Comparison of ENCODE assay signal across 8 cellular contexts in genomic region chr11:69010964-69011623, GRCh38. TPM values are rescaled to one million over a fixed set of nuclear protein-coding genes. Genes with fewer than 3 reads are reported as not detected.
DNase-seq lines count a peak whose midpoint lies in the region; ATAC-seq and TF ChIP-seq lines count a peak whose summit lies in the region.

No MANE protein-coding gene starts in this region.

- H3K4me1 ChIP-seq in iPS-18a (ENCODE audit: control insufficient read depth, low read depth, low read length) (peaks cover 32% of the 10 kb centered on the region), skeletal muscle satellite cell (ENCODE audit: control insufficient read depth, insufficient read depth, low read length) (peaks cover 62% of the 10 kb centered on the region)

- H3K9me3 ChIP-seq in iPS-18a (ENCODE audit: control insufficient read depth, low read depth, low read length) (no peaks in the 10 kb centered on the region), skeletal muscle satellite cell (replicated peaks; ENCODE audit: low read length) (no peaks in the 10 kb centered on the region)

- no peaks in the 10 kb centered on the region for H3K36me3 ChIP-seq in iPS-18a (ENCODE audit: control insufficient read depth, low read depth, low read length)
- H3K36me3 ChIP-seq in skeletal muscle satellite cell (ENCODE audit: insufficient read depth, low read length), result no peaks in the 10 kb centered on the region

- no peak overlapping the region for H3K9ac ChIP-seq in iPS-18a (ENCODE audit: low read length)
- H3K9ac ChIP-seq in skeletal muscle satellite cell (ENCODE audit: low read depth, low read length), result peak overlapping the region; percentile 66

- ATAC-seq in HG02571 (IDR thresholded peaks at IDR 0.05; ENCODE audit: unreplicated experiment) (no peak), HG02870 (IDR thresholded peaks at IDR 0.05; ENCODE audit: unreplicated experiment) (no peak)

- TF ChIP-seq CTCF in astrocyte of the spinal cord (IDR thresholded peaks at IDR 0.05; ENCODE audit: low read depth, low read length), result no peak

- in situ Hi-C loops in astrocyte of the spinal cord (cut with HindIII; ENCODE audit: low sequenced_read_pairs), result no loop called here

- peak overlapping the region; percentile 80 for H3K4me2 ChIP-seq in skeletal muscle satellite cell (ENCODE audit: low read length)

- H3K27me3 ChIP-seq in iPS-18a (ENCODE audit: control insufficient read depth, insufficient read depth, low read length), result peaks cover 25% of the 10 kb centered on the region
- peaks cover 4% of the 10 kb centered on the region for H3K27me3 ChIP-seq in skeletal muscle satellite cell (ENCODE audit: control insufficient read depth, insufficient read depth, low read length)

- H3K27ac ChIP-seq in iPS-18a (ENCODE audit: low read length), result no peak overlapping the region

- peak overlapping the region; percentile 21 for H3K4me3 ChIP-seq in astrocyte of the spinal cord (ENCODE audit: low read depth, low read length)
- H3K4me3 ChIP-seq in iPS-18a (ENCODE audit: low read length), result peak overlapping the region; percentile 51
- H3K4me3 ChIP-seq in skeletal muscle satellite cell (ENCODE audit: low read length), result peak overlapping the region; percentile 70

- DNase-seq in Daoy (ENCODE audit: low read depth) (peak; percentile 70), NCI-H526 (lab: John Stamatoyannopoulos, UW) (peak; percentile 41 to 92), astrocyte of the spinal cord (ENCODE audit: low read depth, low spot score) (peak; percentile 73), pons (ENCODE audit: low spot score) (no peak)

RNA-seq across cellular contexts. Expression of gene MRGPRF, which starts 2.0 kb away (rescaled TPM):
- not detected in 2 replicates for total RNA-seq in Daoy (2014; rRNA removed; shearing (Covaris generic))
- total RNA-seq in skeletal muscle satellite cell (2012; rRNA removed), result 9.6 and 26.9 TPM in 2 replicates

RNA-seq across cellular contexts. Expression of gene MRGPRD, which starts 30.3 kb away (rescaled TPM):
- not detected in 2 replicates for total RNA-seq in Daoy (2014; rRNA removed; shearing (Covaris generic))
- not detected in 2 replicates for total RNA-seq in skeletal muscle satellite cell (2012; rRNA removed)

RNA-seq across cellular contexts. Expression of gene TPCN2, which starts 37.6 kb away (rescaled TPM):
- 3.3 TPM in 2 replicates for total RNA-seq in Daoy (2014; rRNA removed; shearing (Covaris generic))
- total RNA-seq in skeletal muscle satellite cell (2012; rRNA removed), result 8.7 and 9.1 TPM in 2 replicates
